ENCODE assay signal across 1 cellular context in the genomic region with DNA sequence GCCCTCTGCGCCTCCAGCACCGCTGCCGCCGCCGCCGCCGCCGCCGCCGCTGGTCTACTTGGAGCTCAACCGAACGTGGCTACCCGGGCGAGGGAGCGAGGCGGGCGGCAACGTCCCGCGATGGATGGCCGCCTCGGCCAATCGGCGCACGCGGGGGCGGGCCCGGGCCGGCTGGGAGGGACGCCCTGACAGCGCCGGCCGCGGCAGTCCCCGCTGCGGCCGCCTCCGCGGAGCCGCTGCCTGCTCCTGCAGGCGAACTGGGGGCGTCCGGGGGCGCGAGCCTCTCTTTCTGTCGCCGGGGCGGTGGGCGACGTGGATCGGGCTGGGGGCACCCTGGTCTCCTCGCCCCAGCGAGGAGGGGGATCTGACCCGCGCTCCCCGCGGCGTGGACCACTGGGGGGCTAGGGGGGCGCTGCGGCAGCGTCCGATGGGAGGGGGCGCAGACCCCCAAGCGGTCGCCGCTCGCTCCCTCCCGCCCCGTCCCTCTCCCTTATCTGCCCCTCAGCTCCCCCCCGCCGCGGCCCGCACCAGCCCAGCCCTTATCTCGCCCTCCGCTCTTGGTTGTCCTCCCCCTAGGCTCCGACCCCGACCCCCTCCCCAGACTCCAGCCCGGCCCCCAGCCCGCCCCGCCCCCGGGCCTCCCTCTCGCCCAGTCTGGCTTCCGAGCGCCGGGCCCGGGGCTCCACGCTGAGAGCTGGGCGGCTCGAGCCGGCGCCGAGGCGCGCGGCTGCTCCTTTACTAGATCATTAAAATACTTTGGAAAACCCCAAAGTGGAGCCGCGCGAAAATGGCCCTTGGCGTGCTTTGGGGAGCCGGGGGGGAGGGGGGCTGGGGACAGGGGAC.
TF ChIP-seq lines count a peak whose summit lies in the region.

Gene SSBP3 (minus strand): TSS at position 56 of the 843 bp plus-strand sequence.

TF ChIP-seq in HepG2, 621 proteins besides CTCF, POLR2A, EP300 and RAD21 (continued from another document and continues in another):
- TF ChIP-seq, protein P1, sequence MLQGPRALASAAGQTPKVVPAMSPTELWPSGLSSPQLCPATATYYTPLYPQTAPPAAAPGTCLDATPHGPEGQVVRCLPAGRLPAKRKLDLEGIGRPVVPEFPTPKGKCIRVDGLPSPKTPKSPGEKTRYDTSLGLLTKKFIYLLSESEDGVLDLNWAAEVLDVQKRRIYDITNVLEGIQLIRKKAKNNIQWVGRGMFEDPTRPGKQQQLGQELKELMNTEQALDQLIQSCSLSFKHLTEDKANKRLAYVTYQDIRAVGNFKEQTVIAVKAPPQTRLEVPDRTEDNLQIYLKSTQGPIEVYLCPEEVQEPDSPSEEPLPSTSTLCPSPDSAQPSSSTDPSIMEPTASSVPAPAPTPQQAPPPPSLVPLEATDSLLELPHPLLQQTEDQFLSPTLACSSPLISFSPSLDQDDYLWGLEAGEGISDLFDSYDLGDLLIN (CRISPR knock-in tag; IDR thresholded peaks at IDR 0.05; ENCODE audit: borderline replicate concordance), result no peak
- TF ChIP-seq ZNF326 (CRISPR knock-in tag; IDR thresholded peaks at IDR 0.05; ENCODE audit: borderline replicate concordance) (no peak), ZNF10 (CRISPR knock-in tag; IDR thresholded peaks at IDR 0.05; ENCODE audit: borderline replicate concordance, low read depth) (no peak), PTBP1 (IDR thresholded peaks at IDR 0.05; ENCODE audit: low read depth, low read length, poor library complexity, severe bottlenecking) (no peak), U2AF1 (optimal IDR thresholded peaks at IDR 0.05; ENCODE audit: low read depth, low read length) (no peak), KDM2A (CRISPR knock-in tag; IDR thresholded peaks at IDR 0.05; ENCODE audit: borderline replicate concordance, low read depth) (no peak), AKAP8 (CRISPR knock-in tag; IDR thresholded peaks at IDR 0.05) (no peak), CENPX (CRISPR knock-in tag; IDR thresholded peaks at IDR 0.05) (no peak), ZNF713 (CRISPR knock-in tag; IDR thresholded peaks at IDR 0.05) (no peak), SRSF4 (IDR thresholded peaks at IDR 0.05; ENCODE audit: low read depth, low read length, poor library complexity, severe bottlenecking) (no peak), MTA3 (CRISPR knock-in tag; IDR thresholded peaks at IDR 0.05) (no peak), ZNF777 (CRISPR knock-in tag; IDR thresholded peaks at IDR 0.05) (no peak), RFX3 (CRISPR knock-in tag; IDR thresholded peaks at IDR 0.05) (no peak), ZNF430 (CRISPR knock-in tag; IDR thresholded peaks at IDR 0.05) (no peak), FIP1L1 (IDR thresholded peaks at IDR 0.05; ENCODE audit: borderline replicate concordance, insufficient read depth, low read depth, low read length) (no peak), CENPT (CRISPR knock-in tag; IDR thresholded peaks at IDR 0.05; ENCODE audit: low read depth) (no peak), ZNF530 (CRISPR knock-in tag; IDR thresholded peaks at IDR 0.05; ENCODE audit: low read depth) (no peak), ZNF510 (CRISPR knock-in tag; IDR thresholded peaks at IDR 0.05; ENCODE audit: low read depth) (no peak), RBFOX2 (IDR thresholded peaks at IDR 0.05; ENCODE audit: low read depth, low read length) (peak; percentile 63), ZNF253 (CRISPR knock-in tag; IDR thresholded peaks at IDR 0.05; ENCODE audit: borderline replicate concordance) (no peak), GLI4 (CRISPR knock-in tag; IDR thresholded peaks at IDR 0.05; ENCODE audit: borderline replicate concordance) (no peak), ADNP (CRISPR knock-in tag; IDR thresholded peaks at IDR 0.05) (no peak), ARNTL (CRISPR knock-in tag; IDR thresholded peaks at IDR 0.05) (no peak), MAX (IDR thresholded peaks at IDR 0.05) (peak; percentile 35; the same call in 1 of the 2 replicates), ZNF614 (CRISPR knock-in tag; IDR thresholded peaks at IDR 0.05; ENCODE audit: borderline replicate concordance) (no peak), ATF1 (CRISPR knock-in tag; IDR thresholded peaks at IDR 0.05) (no peak), ZBTB7A (CRISPR knock-in tag; IDR thresholded peaks at IDR 0.05) (peak; percentile 95), HNRNPK (IDR thresholded peaks at IDR 0.05; ENCODE audit: low read depth, low read length, poor library complexity, severe bottlenecking) (peak; percentile 59), HHEX (CRISPR knock-in tag; IDR thresholded peaks at IDR 0.05) (no peak), SP1 (IDR thresholded peaks at IDR 0.05) (no peak), SP1 (CRISPR knock-in tag; IDR thresholded peaks at IDR 0.05) (peak; percentile 71), PAX8 (CRISPR knock-in tag; IDR thresholded peaks at IDR 0.05; ENCODE audit: borderline replicate concordance) (no peak), IKZF1 (IDR thresholded peaks at IDR 0.05) (no peak), NFYC (CRISPR knock-in tag; IDR thresholded peaks at IDR 0.05) (peak; percentile 81), ZNF317 (CRISPR knock-in tag; IDR thresholded peaks at IDR 0.05) (no peak), ARID4A (CRISPR knock-in tag; IDR thresholded peaks at IDR 0.05; ENCODE audit: borderline replicate concordance) (peak; percentile 30; the same call in 1 of the 2 replicates), ISX (CRISPR knock-in tag; conservative IDR thresholded peaks at IDR 0.05) (no peak), MAZ (IDR thresholded peaks at IDR 0.05; ENCODE audit: borderline replicate concordance, low read depth, low read length) (no peak), MAZ (CRISPR knock-in tag; IDR thresholded peaks at IDR 0.05; ENCODE audit: low read depth) (0 out of 2 replicates have a peak, but pooled peaks have one; percentile 35), ZNF331 (CRISPR knock-in tag; IDR thresholded peaks at IDR 0.05) (no peak), ZNF629 (CRISPR knock-in tag; conservative IDR thresholded peaks at IDR 0.05) (no peak), ZBTB26 (CRISPR knock-in tag; IDR thresholded peaks at IDR 0.05; ENCODE audit: borderline replicate concordance) (no peak), E2F1 (CRISPR knock-in tag; IDR thresholded peaks at IDR 0.05) (no peak), HOXA3 (CRISPR knock-in tag; IDR thresholded peaks at IDR 0.05) (peak; percentile 43; the same call in 1 of the 2 replicates), ELK4 (CRISPR knock-in tag; IDR thresholded peaks at IDR 0.05; ENCODE audit: borderline replicate concordance) (no peak), HNF4G (IDR thresholded peaks at IDR 0.05; ENCODE audit: borderline replicate concordance, low read depth, low read length) (no peak), HNF4G (CRISPR knock-in tag; IDR thresholded peaks at IDR 0.05; ENCODE audit: borderline replicate concordance, low read depth) (no peak), NBN (conservative IDR thresholded peaks at IDR 0.05) (no peak), CREB1 (IDR thresholded peaks at IDR 0.05) (peak; percentile 36; the same call in 1 of the 2 replicates), CREB1 (CRISPR knock-in tag; IDR thresholded peaks at IDR 0.05) (no peak)
- TF ChIP-seq, protein P2, sequence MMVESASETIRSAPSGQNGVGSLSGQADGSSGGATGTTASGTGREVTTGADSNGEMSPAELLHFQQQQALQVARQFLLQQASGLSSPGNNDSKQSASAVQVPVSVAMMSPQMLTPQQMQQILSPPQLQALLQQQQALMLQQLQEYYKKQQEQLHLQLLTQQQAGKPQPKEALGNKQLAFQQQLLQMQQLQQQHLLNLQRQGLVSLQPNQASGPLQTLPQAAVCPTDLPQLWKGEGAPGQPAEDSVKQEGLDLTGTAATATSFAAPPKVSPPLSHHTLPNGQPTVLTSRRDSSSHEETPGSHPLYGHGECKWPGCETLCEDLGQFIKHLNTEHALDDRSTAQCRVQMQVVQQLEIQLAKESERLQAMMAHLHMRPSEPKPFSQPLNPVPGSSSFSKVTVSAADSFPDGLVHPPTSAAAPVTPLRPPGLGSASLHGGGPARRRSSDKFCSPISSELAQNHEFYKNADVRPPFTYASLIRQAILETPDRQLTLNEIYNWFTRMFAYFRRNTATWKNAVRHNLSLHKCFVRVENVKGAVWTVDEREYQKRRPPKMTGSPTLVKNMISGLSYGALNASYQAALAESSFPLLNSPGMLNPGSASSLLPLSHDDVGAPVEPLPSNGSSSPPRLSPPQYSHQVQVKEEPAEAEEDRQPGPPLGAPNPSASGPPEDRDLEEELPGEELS (CRISPR knock-in tag; IDR thresholded peaks at IDR 0.05), result no peak
- TF ChIP-seq, protein P3, sequence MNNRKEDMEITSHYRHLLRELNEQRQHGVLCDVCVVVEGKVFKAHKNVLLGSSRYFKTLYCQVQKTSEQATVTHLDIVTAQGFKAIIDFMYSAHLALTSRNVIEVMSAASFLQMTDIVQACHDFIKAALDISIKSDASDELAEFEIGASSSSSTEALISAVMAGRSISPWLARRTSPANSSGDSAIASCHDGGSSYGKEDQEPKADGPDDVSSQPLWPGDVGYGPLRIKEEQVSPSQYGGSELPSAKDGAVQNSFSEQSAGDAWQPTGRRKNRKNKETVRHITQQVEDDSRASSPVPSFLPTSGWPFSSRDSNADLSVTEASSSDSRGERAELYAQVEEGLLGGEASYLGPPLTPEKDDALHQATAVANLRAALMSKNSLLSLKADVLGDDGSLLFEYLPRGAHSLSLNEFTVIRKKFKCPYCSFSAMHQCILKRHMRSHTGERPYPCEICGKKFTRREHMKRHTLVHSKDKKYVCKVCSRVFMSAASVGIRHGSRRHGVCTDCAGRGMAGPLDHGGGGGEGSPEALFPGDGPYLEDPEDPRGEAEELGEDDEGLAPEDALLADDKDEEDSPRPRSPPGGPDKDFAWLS (CRISPR knock-in tag; IDR thresholded peaks at IDR 0.05; ENCODE audit: borderline replicate concordance), result no peak
- TF ChIP-seq, protein P4, sequence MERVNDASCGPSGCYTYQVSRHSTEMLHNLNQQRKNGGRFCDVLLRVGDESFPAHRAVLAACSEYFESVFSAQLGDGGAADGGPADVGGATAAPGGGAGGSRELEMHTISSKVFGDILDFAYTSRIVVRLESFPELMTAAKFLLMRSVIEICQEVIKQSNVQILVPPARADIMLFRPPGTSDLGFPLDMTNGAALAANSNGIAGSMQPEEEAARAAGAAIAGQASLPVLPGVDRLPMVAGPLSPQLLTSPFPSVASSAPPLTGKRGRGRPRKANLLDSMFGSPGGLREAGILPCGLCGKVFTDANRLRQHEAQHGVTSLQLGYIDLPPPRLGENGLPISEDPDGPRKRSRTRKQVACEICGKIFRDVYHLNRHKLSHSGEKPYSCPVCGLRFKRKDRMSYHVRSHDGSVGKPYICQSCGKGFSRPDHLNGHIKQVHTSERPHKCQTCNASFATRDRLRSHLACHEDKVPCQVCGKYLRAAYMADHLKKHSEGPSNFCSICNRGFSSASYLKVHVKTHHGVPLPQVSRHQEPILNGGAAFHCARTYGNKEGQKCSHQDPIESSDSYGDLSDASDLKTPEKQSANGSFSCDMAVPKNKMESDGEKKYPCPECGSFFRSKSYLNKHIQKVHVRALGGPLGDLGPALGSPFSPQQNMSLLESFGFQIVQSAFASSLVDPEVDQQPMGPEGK (CRISPR knock-in tag; IDR thresholded peaks at IDR 0.05), result peak; percentile 80
